ENCODE assay signal across 17 cellular contexts in the genomic region with DNA sequence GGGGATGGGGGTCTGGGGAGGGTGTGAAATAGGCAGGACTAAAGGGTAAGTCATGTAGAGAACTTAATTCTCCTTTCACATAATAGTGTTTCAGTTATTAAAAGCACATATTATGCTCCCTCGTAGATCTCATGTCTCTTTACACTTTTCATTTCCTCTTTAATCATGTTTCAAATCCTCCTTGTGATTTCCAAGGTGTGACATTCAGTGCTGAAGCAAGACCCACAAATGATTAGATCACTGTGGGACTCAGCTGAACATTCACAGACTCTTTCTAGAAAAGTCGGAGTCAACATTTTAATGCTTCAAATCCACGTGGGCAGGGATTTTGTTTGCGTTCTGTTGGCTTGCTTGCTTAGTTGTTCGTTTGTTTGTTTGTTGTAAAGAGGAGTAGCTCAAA. TPM values are rescaled to one million over a fixed set of nuclear protein-coding genes. Genes with fewer than 3 reads are reported as not detected.
DNase-seq lines count a peak whose midpoint lies in the region; ATAC-seq and TF ChIP-seq lines count a peak whose summit lies in the region.
"Had no signal": no experiment of that assay in that cellular context is flagged by ENCODE, and none has a peak within 500 bp of the region (broad histone marks: within the 10 kb centered on the region; RNA-seq: fewer than 3 reads in every experiment).

No MANE protein-coding gene starts in this region.

- TF ChIP-seq EP300 in transverse colon (IDR thresholded peaks at IDR 0.05; ENCODE audit: low read depth), result no peak

- CTCF ChIA-PET in GM10248 (lab: Yijun Ruan, JAX), result interaction anchor here (1.4 kb wide), 1 partner anchor 17 kb away, joined by 3 read pairs; no protein-coding TSS in a partner anchor

- DNase-seq in endothelial cell (ENCODE audit: low spot score) (no peak), GM10248 (ENCODE audit: extremely low spot score) (no peak), transverse colon (no peak), NCI-H510A (lab: John Stamatoyannopoulos, UW) (no peak), HT-29 (ENCODE audit: low spot score) (no peak)
- DNase-seq: activated naive CD4-positive, alpha-beta T cell treated with anti-CD3 and anti-CD28 coated beads for 36 hours; COR-L47; GOT3; KG1; kidney glomerular epithelial cell; NCI-H1048; psoas muscle; testis had no signal

- peaks cover 27% of the 10 kb centered on the region for H3K36me3 Mint-ChIP-seq in endothelial cell (ENCODE audit: low read depth, unreplicated experiment)

- TF ChIP-seq CTCF in endothelial cell (IDR thresholded peaks at IDR 0.05; ENCODE audit: unreplicated experiment) (no peak), GM10248 (IDR thresholded peaks at IDR 0.05; ENCODE audit: control extremely low read depth, extremely low read depth, low read depth, missing control alignments) (no peak), transverse colon (IDR thresholded peaks at IDR 0.05) (no peak)

- H3K27ac Mint-ChIP-seq in endothelial cell (ENCODE audit: unreplicated experiment), result peak overlapping the region; percentile 44
- H3K27ac Mint-ChIP-seq: activated naive CD4-positive, alpha-beta T cell treated with anti-CD3 and anti-CD28 coated beads for 36 hours had no signal

- no peak overlapping the region for H3K4me3 ChIP-seq in transverse colon
- H3K4me3 ChIP-seq: psoas muscle, testis had no signal

- peaks cover 23% of the 10 kb centered on the region for H3K4me1 Mint-ChIP-seq in endothelial cell (ENCODE audit: unreplicated experiment)
- H3K4me1 Mint-ChIP-seq: neural crest cell had no signal

- POLR2A ChIA-PET in GM10248 (lab: Yijun Ruan, JAX), result no interaction called here

- H3K27ac ChIP-seq in transverse colon, result no peak overlapping the region
- H3K27ac ChIP-seq: psoas muscle, testis had no signal

- no peaks in the 10 kb centered on the region for H3K27me3 ChIP-seq in transverse colon
- H3K27me3 ChIP-seq: testis had no signal

- ATAC-seq in GM18858 (IDR thresholded peaks at IDR 0.05; ENCODE audit: unreplicated experiment) (peak; percentile 95), GM21390 (IDR thresholded peaks at IDR 0.05; ENCODE audit: unreplicated experiment) (peak; percentile 80), HG03060 (IDR thresholded peaks at IDR 0.05; ENCODE audit: low read depth, unreplicated experiment) (peak; percentile 69)
- ATAC-seq: psoas muscle had no signal

- WGBS in transverse colon (ENCODE audit: low coverage in 1 of 2), 2 donors, result 67 to 70% methylated on average over 5 of the region's 5 CpGs

- H3K4me1 ChIP-seq in transverse colon, result no peaks in the 10 kb centered on the region
- H3K4me1 ChIP-seq: psoas muscle, testis had no signal

- H3K4me3 Mint-ChIP-seq in endothelial cell (ENCODE audit: unreplicated experiment), result peak overlapping the region; percentile 17
- H3K4me3 Mint-ChIP-seq: activated naive CD4-positive, alpha-beta T cell treated with anti-CD3 and anti-CD28 coated beads for 36 hours; neural crest cell had no signal

- no peaks in the 10 kb centered on the region for H3K9me3 ChIP-seq in transverse colon
- H3K9me3 ChIP-seq: psoas muscle, testis had no signal

- peaks cover 6% of the 10 kb centered on the region for H3K27me3 Mint-ChIP-seq in endothelial cell (ENCODE audit: unreplicated experiment)

- H3K9me3 Mint-ChIP-seq in endothelial cell (ENCODE audit: unreplicated experiment), result no peaks in the 10 kb centered on the region
- H3K9me3 Mint-ChIP-seq: activated naive CD4-positive, alpha-beta T cell treated with anti-CD3 and anti-CD28 coated beads for 36 hours; neural crest cell had no signal

- in situ Hi-C loops in transverse colon (cut with MboI; ENCODE audit: low pct_ligation_motif_present in 1 of 4, low pct_unique_long_range_greater_than_20kb in 1 of 4, low sequenced_read_pairs in 3 of 4), result loop anchor here in 1 of 4 donors (25.0 kb wide), 1 partner anchor 355 kb away; no protein-coding TSS in a partner anchor

- no peak for TF ChIP-seq POLR2A in transverse colon (IDR thresholded peaks at IDR 0.05)

- intact Hi-C loops in transverse colon (cut with DNase I; ENCODE audit: low total_unique reads), result no loop called here

- no peaks in the 10 kb centered on the region for H3K36me3 ChIP-seq in transverse colon

RNA-seq across cellular contexts. Expression of a gene that starts 34.7 kb away (rescaled TPM):
- total RNA-seq in endothelial cell (ENCODE audit: unreplicated experiment), result 129 TPM
- total RNA-seq in transverse colon, result 1 to 10 TPM in 3 of 4 donors, under 1 TPM in 1; 0.60 to 7.6 (median 3.6) TPM
- total RNA-seq in HT-29 (2014; rRNA removed; shearing (Covaris generic)), result not detected in 2 replicates

Comparison
In these comparisons a context has a peak if more than half of its experiments do, and no peak if none do; other contexts are left out.
1. RNA of a gene that starts 34.7 kb away (total RNA-seq): 129 TPM in endothelial cell (single experiment); 0.60 to 7.6 TPM in transverse colon and not detected in HT-29; every median in the first group is over 10 times any median in the second.
2. Peak in every context shown above with its lines, with median percentiles within 50 percentile points of each other: ATAC-seq.